Comparison of ENCODE assay signal across 16 cellular contexts in genomic region chr9:138065287-138065686, GRCh38.
"Had no signal": no experiment of that assay in that cellular context is flagged by ENCODE, and none has a peak within 500 bp of the region (broad histone marks: within the 10 kb centered on the region; RNA-seq: fewer than 3 reads in every experiment).

No MANE protein-coding gene starts in this region.

- H3K4me1 ChIP-seq: colonic mucosa, heart left ventricle, right atrium auricular region, tibial artery, upper lobe of left lung, vagina had no signal

- H3K4me3 ChIP-seq: colonic mucosa, heart left ventricle, mucosa of descending colon, right atrium auricular region, smooth muscle cell, tibial artery, upper lobe of left lung, vagina had no signal

- H3K27ac ChIP-seq: colonic mucosa, heart left ventricle, right atrium auricular region, tibial artery, upper lobe of left lung, vagina had no signal

- H3K9me3 Mint-ChIP-seq: naive thymus-derived CD8-positive, alpha-beta T cell; stimulated activated effector memory CD8-positive, alpha-beta T cell treated with anti-CD3 and anti-CD28 coated beads, Interleukin-12 subunit alpha, Interleukin-12 subunit beta, amount 100 ng/mL, for 72 hours had no signal

- H3K36me3 ChIP-seq: colonic mucosa, heart left ventricle, right atrium auricular region, tibial artery, upper lobe of left lung, vagina had no signal

- H3K36me3 Mint-ChIP-seq: naive thymus-derived CD8-positive, alpha-beta T cell; stimulated activated effector memory CD8-positive, alpha-beta T cell treated with anti-CD3 and anti-CD28 coated beads, Interleukin-12 subunit alpha, Interleukin-12 subunit beta, amount 100 ng/mL, for 72 hours had no signal

- H3K9me3 ChIP-seq: colonic mucosa, heart left ventricle, mucosa of descending colon, right atrium auricular region, tibial artery, upper lobe of left lung, vagina had no signal

- H3K4me1 Mint-ChIP-seq: naive thymus-derived CD8-positive, alpha-beta T cell; stimulated activated effector memory CD8-positive, alpha-beta T cell treated with anti-CD3 and anti-CD28 coated beads, Interleukin-12 subunit alpha, Interleukin-12 subunit beta, amount 100 ng/mL, for 72 hours had no signal

- H3K4me3 Mint-ChIP-seq: naive thymus-derived CD8-positive, alpha-beta T cell; stimulated activated effector memory CD8-positive, alpha-beta T cell treated with anti-CD3 and anti-CD28 coated beads, Interleukin-12 subunit alpha, Interleukin-12 subunit beta, amount 100 ng/mL, for 72 hours had no signal

- DNase-seq: colonic mucosa; dermis blood vessel endothelial cell; effector CD4-positive, alpha-beta T cell; foreskin melanocyte; kidney glomerular epithelial cell; mucosa of descending colon; naive thymus-derived CD8-positive, alpha-beta T cell; stimulated activated CD4-positive, alpha-beta T cell treated with anti-CD3 and anti-CD28 coated beads, Interleukin-4, amount 100 ng/mL, for 1 hour; stimulated activated naive CD8-positive, alpha-beta T cell treated with anti-CD3 and anti-CD28 coated beads, Interleukin-15, Interleukin-2, amounts not matched to agents 100 U/mL and 50 U/mL, for 24 hours had no signal

- H3K27me3 ChIP-seq: colonic mucosa, right atrium auricular region, upper lobe of left lung, vagina had no signal

- H3K27ac Mint-ChIP-seq: stimulated activated effector memory CD8-positive, alpha-beta T cell treated with anti-CD3 and anti-CD28 coated beads, Interleukin-12 subunit alpha, Interleukin-12 subunit beta, amount 100 ng/mL, for 72 hours had no signal
